11 cellular contexts compared by ENCODE assay signal in the genomic region with DNA sequence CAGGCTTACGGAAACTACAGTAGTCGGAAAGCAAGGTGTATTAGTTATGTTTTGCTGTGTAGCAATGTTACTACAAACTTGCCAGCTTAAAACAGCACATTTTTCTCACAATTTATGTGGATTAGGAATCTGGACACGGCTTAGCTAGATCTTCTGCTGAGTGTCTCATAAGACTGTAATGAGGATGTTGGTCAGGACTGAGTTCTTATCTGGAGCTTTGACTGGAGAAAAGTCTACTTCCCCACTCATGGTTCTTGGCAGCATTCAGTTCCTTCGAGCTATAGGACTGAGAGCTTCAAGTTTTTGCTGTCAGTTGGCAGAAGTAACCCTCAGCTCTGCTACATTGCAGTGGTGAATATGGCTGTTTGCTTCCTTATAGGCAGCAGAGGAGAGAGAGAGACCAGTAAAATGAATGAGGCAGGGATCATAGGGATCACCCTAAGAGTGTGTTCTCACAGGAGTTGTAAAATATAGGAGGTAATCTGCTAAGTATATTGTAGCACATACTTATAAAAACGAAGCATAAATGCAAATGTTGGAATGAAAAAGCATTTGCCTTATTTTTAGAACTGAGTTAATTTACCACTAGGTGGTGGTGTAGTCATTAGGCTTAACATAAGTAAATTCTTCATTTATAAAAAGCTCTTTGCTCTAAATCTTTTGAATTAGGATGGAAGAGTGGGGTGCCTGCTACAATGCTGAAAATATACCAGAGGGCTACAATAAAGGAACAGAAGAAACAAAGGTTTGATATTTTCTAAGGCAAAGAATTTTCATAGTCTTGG. TPM values are rescaled to one million over a fixed set of nuclear protein-coding genes. Genes with fewer than 3 reads are reported as not detected.
A peak's percentile ranks its signal among the peaks of the same experiment; 100 is the strongest.
DNase-seq lines count a peak whose midpoint lies in the region; ATAC-seq, FAIRE-seq and TF ChIP-seq lines count a peak whose summit lies in the region.
"Had no signal": no experiment of that assay in that cellular context is flagged by ENCODE, and none has a peak within 500 bp of the region (broad histone marks: within the 10 kb centered on the region; RNA-seq: fewer than 3 reads in every experiment).

No MANE protein-coding gene starts in this region.

- H3K4me1 ChIP-seq in astrocyte (ENCODE audit: insufficient read depth, low read length) (no peaks in the 10 kb centered on the region), lower lobe of right lung (no peaks in the 10 kb centered on the region)

- H2AFZ ChIP-seq in astrocyte (ENCODE audit: low read depth, low read length): no peak overlapping the region

- no peak overlapping the region for H3K9ac ChIP-seq in astrocyte (ENCODE audit: low read length)

- no peaks in the 10 kb centered on the region for H3K9me3 Mint-ChIP-seq in astrocyte (ENCODE audit: unreplicated experiment)
- H3K9me3 Mint-ChIP-seq: activated CD4-positive, alpha-beta T cell treated with anti-CD3 and anti-CD28 coated beads, Interleukin-2, amount 10 ng/mL, durations not matched to agents 24 days and 14 days had no signal

- DNase-seq in KBM-7 (peak; percentile 8), astrocyte (ENCODE audit: low read depth) (peak; percentile 22), lower lobe of right lung (no peak), NK-92 (lab: John Stamatoyannopoulos, UW; ENCODE audit: unreplicated experiment) (no peak)
- DNase-seq: activated CD4-positive, alpha-beta T cell treated with anti-CD3 and anti-CD28 coated beads, Interleukin-2, amount 10 ng/mL, durations not matched to agents 24 days and 14 days; midbrain; NCI-H2107 had no signal

- H4K20me1 ChIP-seq in astrocyte (ENCODE audit: insufficient read depth, low read length): no peaks in the 10 kb centered on the region

- H3K4me3 ChIP-seq in astrocyte (ENCODE audit: insufficient read depth, low read depth, low read length): no peak overlapping the region
- H3K4me3 ChIP-seq in lower lobe of right lung: no peak overlapping the region

- no peak overlapping the region for H3K4me3 Mint-ChIP-seq in astrocyte (ENCODE audit: unreplicated experiment)
- H3K4me3 Mint-ChIP-seq: activated CD4-positive, alpha-beta T cell treated with anti-CD3 and anti-CD28 coated beads, Interleukin-2, amount 10 ng/mL, durations not matched to agents 24 days and 14 days had no signal

- FAIRE-seq in astrocyte (lab: Jason Lieb, UNC): peak; percentile 76

- ATAC-seq in lower lobe of right lung (no peak), HG02763 (IDR thresholded peaks at IDR 0.05; ENCODE audit: unreplicated experiment) (no peak), HG02970 (IDR thresholded peaks at IDR 0.05; ENCODE audit: low FRiP score, unreplicated experiment) (no peak), GM21423 (IDR thresholded peaks at IDR 0.05; ENCODE audit: unreplicated experiment) (no peak)

- no peaks in the 10 kb centered on the region for H3K79me2 ChIP-seq in astrocyte (ENCODE audit: insufficient read depth, low read length)

- no peaks in the 10 kb centered on the region for H3K27me3 ChIP-seq in astrocyte (ENCODE audit: insufficient read depth, low read length)
- H3K27me3 ChIP-seq in lower lobe of right lung (ENCODE audit: low read depth): no peaks in the 10 kb centered on the region

- H3K27ac ChIP-seq in C4-2B (no peak overlapping the region), astrocyte (ENCODE audit: low read depth, low read length) (no peak overlapping the region), lower lobe of right lung (no peak overlapping the region)

- H3K27me3 Mint-ChIP-seq in astrocyte (ENCODE audit: low read depth, unreplicated experiment): no peaks in the 10 kb centered on the region
- H3K27me3 Mint-ChIP-seq: activated CD4-positive, alpha-beta T cell treated with anti-CD3 and anti-CD28 coated beads, Interleukin-2, amount 10 ng/mL, durations not matched to agents 24 days and 14 days had no signal

- H3K4me2 ChIP-seq in astrocyte (ENCODE audit: low read length): no peak overlapping the region

- in situ Hi-C loops in KBM-7 (cut with MboI; ENCODE audit: low pct_unique_long_range_greater_than_20kb, low sequenced_read_pairs): no loop called here

- no peaks in the 10 kb centered on the region for H3K36me3 Mint-ChIP-seq in astrocyte (ENCODE audit: low read depth, unreplicated experiment)

- intact Hi-C loops in lower lobe of right lung (cut with DNase I): no loop called here

- no peaks in the 10 kb centered on the region for H3K36me3 ChIP-seq in astrocyte (ENCODE audit: insufficient read depth, low read length)
- peaks cover 1% of the 10 kb centered on the region for H3K36me3 ChIP-seq in lower lobe of right lung

- no peak overlapping the region for H3K27ac Mint-ChIP-seq in astrocyte (ENCODE audit: unreplicated experiment)
- H3K27ac Mint-ChIP-seq: activated CD4-positive, alpha-beta T cell treated with anti-CD3 and anti-CD28 coated beads, Interleukin-2, amount 10 ng/mL, durations not matched to agents 24 days and 14 days had no signal

- no peaks in the 10 kb centered on the region for H3K4me1 Mint-ChIP-seq in astrocyte (ENCODE audit: low read depth, unreplicated experiment)
- H3K4me1 Mint-ChIP-seq: activated CD4-positive, alpha-beta T cell treated with anti-CD3 and anti-CD28 coated beads, Interleukin-2, amount 10 ng/mL, durations not matched to agents 24 days and 14 days had no signal

- H3K9me3 ChIP-seq in astrocyte (ENCODE audit: insufficient read depth, low read depth, low read length) (no peaks in the 10 kb centered on the region), lower lobe of right lung (no peaks in the 10 kb centered on the region)

- TF ChIP-seq CTCF in C4-2B (conservative IDR thresholded peaks at IDR 0.05): peak; percentile 61
- peak; percentile 5 for TF ChIP-seq CTCF in astrocyte (IDR thresholded peaks at IDR 0.05; ENCODE audit: insufficient read depth, low read depth, low read length)
- TF ChIP-seq CTCF in lower lobe of right lung (IDR thresholded peaks at IDR 0.05): peak; percentile 8

RNA-seq across cellular contexts. Expression of a gene that starts 38.6 kb away (rescaled TPM):
- total RNA-seq in astrocyte (21.2 and 31.0 TPM in 2 replicates), lower lobe of right lung (40.3 TPM)

Comparison
In these comparisons a context has a peak if more than half of its experiments do, and no peak if none do; other contexts are left out.
1. CTCF ChIP-seq: peak in every context shown above with its lines; median percentile 61 in C4-2B; 8 in lower lobe of right lung; 5 in astrocyte.
2. DNase-seq: peak in KBM-7 (single experiment) and astrocyte (single experiment); none in lower lobe of right lung (single experiment) and NK-92 (single experiment).